In the genomic region with DNA sequence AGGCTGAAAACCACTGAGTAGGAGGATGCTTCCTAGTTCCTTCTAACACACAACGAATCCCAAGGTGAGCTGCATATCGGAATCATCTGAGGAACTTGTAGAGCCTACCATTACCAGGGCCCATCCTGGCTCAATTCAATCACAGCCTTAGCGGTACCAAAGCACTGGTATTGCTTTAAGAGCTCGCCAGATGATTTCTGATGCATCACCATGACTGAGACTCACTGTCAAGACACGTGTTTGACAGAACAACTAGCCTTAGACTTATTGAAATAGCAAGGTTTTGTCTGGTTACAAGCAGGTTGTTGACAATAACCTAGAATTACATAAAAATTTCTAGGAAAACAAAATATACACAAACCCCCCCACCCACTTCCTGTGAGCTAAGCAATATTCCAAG, we compare ENCODE assay signal across 19 cellular contexts.
A peak's percentile ranks its signal among the peaks of the same experiment; 100 is the strongest.
DNase-seq lines count a peak whose midpoint lies in the region; ATAC-seq and TF ChIP-seq lines count a peak whose summit lies in the region.
"Had no signal": no experiment of that assay in that cellular context is flagged by ENCODE, and none has a peak within 500 bp of the region (broad histone marks: within the 10 kb centered on the region; RNA-seq: fewer than 3 reads in every experiment).

No MANE protein-coding gene starts in this region.

- peak overlapping the region; percentile 54 for H3K27ac Mint-ChIP-seq in stimulated activated naive CD8-positive, alpha-beta T cell treated with anti-CD3 and anti-CD28 coated beads, Interleukin-15, Interleukin-2, amounts not matched to agents 100 ng/mL and 50 ng/mL, for 24 hours
- H3K27ac Mint-ChIP-seq in effector memory CD8-positive, alpha-beta T cell: peak overlapping the region in 1 of 2 donors; percentile 88
- peak overlapping the region in 1 of 2 donors; percentile 13 for H3K27ac Mint-ChIP-seq in stimulated activated naive CD8-positive, alpha-beta T cell treated with anti-CD3 and anti-CD28 coated beads, Interleukin-15, amount 100 ng/mL, for 72 hours
- H3K27ac Mint-ChIP-seq: activated naive CD4-positive, alpha-beta T cell treated with anti-CD3 and anti-CD28 coated beads, Interleukin-2, amount 10 ng/mL, durations not matched to agents 7 days and 5 days; HFFc6; T-helper 2 cell treated with Interferon-gamma antibody and Interleukin-4, amounts not matched to agents 5 μg/mL and 100 μg/mL, for 36 hours had no signal

- no peak for TF ChIP-seq CTCF in OCI-LY3 (IDR thresholded peaks at IDR 0.05; ENCODE audit: low read depth, low read length)
- TF ChIP-seq CTCF in lower leg skin (IDR thresholded peaks at IDR 0.05): no peak

- H3K27me3 Mint-ChIP-seq in stimulated activated naive CD8-positive, alpha-beta T cell treated with anti-CD3 and anti-CD28 coated beads, Interleukin-15, Interleukin-2, amounts not matched to agents 100 ng/mL and 50 ng/mL, for 24 hours: no peaks in the 10 kb centered on the region
- no peaks in the 10 kb centered on the region for H3K27me3 Mint-ChIP-seq in effector memory CD8-positive, alpha-beta T cell
- no peaks in the 10 kb centered on the region for H3K27me3 Mint-ChIP-seq in stimulated activated naive CD8-positive, alpha-beta T cell treated with anti-CD3 and anti-CD28 coated beads, Interleukin-15, amount 100 ng/mL, for 72 hours
- H3K27me3 Mint-ChIP-seq: activated naive CD4-positive, alpha-beta T cell treated with anti-CD3 and anti-CD28 coated beads, Interleukin-2, amount 10 ng/mL, durations not matched to agents 7 days and 5 days had no signal

- H3K4me1 Mint-ChIP-seq in stimulated activated naive CD8-positive, alpha-beta T cell treated with anti-CD3 and anti-CD28 coated beads, Interleukin-15, Interleukin-2, amounts not matched to agents 100 ng/mL and 50 ng/mL, for 24 hours (ENCODE audit: low read depth): peaks cover 91% of the 10 kb centered on the region
- H3K4me1 Mint-ChIP-seq in effector memory CD8-positive, alpha-beta T cell (ENCODE audit: low read depth in 2 of 2): peaks cover 50 to 72% of the 10 kb centered on the region in 2 donors
- H3K4me1 Mint-ChIP-seq in stimulated activated naive CD8-positive, alpha-beta T cell treated with anti-CD3 and anti-CD28 coated beads, Interleukin-15, amount 100 ng/mL, for 72 hours: peaks cover 89% of the 10 kb centered on the region

- peak overlapping the region; percentile 80 for H3K27ac ChIP-seq in OCI-LY3 (ENCODE audit: low read length)
- H3K27ac ChIP-seq: dorsolateral prefrontal cortex, esophagus squamous epithelium, parathyroid adenoma had no signal

- TF ChIP-seq POLR2A in lower leg skin (IDR thresholded peaks at IDR 0.05): no peak

- no peaks in the 10 kb centered on the region for H3K36me3 ChIP-seq in OCI-LY3 (replicated peaks; ENCODE audit: low read depth, low read length)
- H3K36me3 ChIP-seq: esophagus squamous epithelium had no signal

- H2AFZ ChIP-seq in OCI-LY3 (ENCODE audit: low read depth, low read length): no peak overlapping the region
- H2AFZ ChIP-seq: parathyroid adenoma had no signal

- no peaks in the 10 kb centered on the region for H3K9me3 ChIP-seq in OCI-LY3 (ENCODE audit: insufficient read depth, low read length)
- H3K9me3 ChIP-seq: esophagus squamous epithelium had no signal

- H3K9me3 Mint-ChIP-seq in stimulated activated naive CD8-positive, alpha-beta T cell treated with anti-CD3 and anti-CD28 coated beads, Interleukin-15, Interleukin-2, amounts not matched to agents 100 ng/mL and 50 ng/mL, for 24 hours: peaks cover 5% of the 10 kb centered on the region
- H3K9me3 Mint-ChIP-seq in effector memory CD8-positive, alpha-beta T cell: no peaks in the 10 kb centered on the region
- H3K9me3 Mint-ChIP-seq in stimulated activated naive CD8-positive, alpha-beta T cell treated with anti-CD3 and anti-CD28 coated beads, Interleukin-15, amount 100 ng/mL, for 72 hours: peaks cover 0 to 4% of the 10 kb centered on the region in 2 donors
- H3K9me3 Mint-ChIP-seq: activated naive CD4-positive, alpha-beta T cell treated with anti-CD3 and anti-CD28 coated beads, Interleukin-2, amount 10 ng/mL, durations not matched to agents 7 days and 5 days; HFFc6 had no signal

- H3K36me3 Mint-ChIP-seq in stimulated activated naive CD8-positive, alpha-beta T cell treated with anti-CD3 and anti-CD28 coated beads, Interleukin-15, Interleukin-2, amounts not matched to agents 100 ng/mL and 50 ng/mL, for 24 hours (ENCODE audit: low read depth): peaks cover 70% of the 10 kb centered on the region
- peaks cover 6% of the 10 kb centered on the region for H3K36me3 Mint-ChIP-seq in effector memory CD8-positive, alpha-beta T cell (ENCODE audit: insufficient read depth)

- H3K27me3 ChIP-seq in OCI-LY3 (ENCODE audit: low read depth, low read length): no peaks in the 10 kb centered on the region
- H3K27me3 ChIP-seq: dorsolateral prefrontal cortex, esophagus squamous epithelium had no signal

- DNase-seq in stimulated activated naive CD8-positive, alpha-beta T cell treated with anti-CD3 and anti-CD28 coated beads, Interleukin-15, Interleukin-2, amounts not matched to agents 100 U/mL and 50 U/mL, for 24 hours: no peak
- DNase-seq in effector memory CD8-positive, alpha-beta T cell: no peak
- no peak for DNase-seq in stimulated activated naive CD8-positive, alpha-beta T cell treated with anti-CD3 and anti-CD28 coated beads, Interleukin-15, amount 100 ng/mL, for 72 hours
- DNase-seq in DMS114 treated with DMSO at 0.1 percent for 48 hours (lab: John Stamatoyannopoulos, UW; ENCODE audit: unreplicated experiment): no peak
- no peak for DNase-seq in lower leg skin (ENCODE audit: low spot score in 2 of 2)
- no peak for DNase-seq in epidermal melanocyte (ENCODE audit: insufficient read length, low spot score)
- DNase-seq: activated naive CD4-positive, alpha-beta T cell treated with anti-CD3 and anti-CD28 coated beads, Interleukin-2, amount 10 ng/mL, durations not matched to agents 7 days and 5 days; dorsolateral prefrontal cortex; esophagus squamous epithelium; HFFc6; Kasumi-1; NCI-H1417; NCI-H526 treated with DMSO at 0.1 percent for 48 hours had no signal

- H3K9ac ChIP-seq in OCI-LY3 (ENCODE audit: low read length): peak overlapping the region; percentile 55
- H3K9ac ChIP-seq: parathyroid adenoma had no signal

- H3K4me3 ChIP-seq in OCI-LY3 (ENCODE audit: low read length) (peak overlapping the region; percentile 55), lower leg skin (ENCODE audit: low read depth, poor library complexity, severe bottlenecking) (no peak overlapping the region)
- H3K4me3 ChIP-seq: dorsolateral prefrontal cortex, esophagus squamous epithelium, lung had no signal

- no peak for ATAC-seq in stimulated activated naive CD8-positive, alpha-beta T cell treated with anti-CD3 and anti-CD28 coated beads, Interleukin-15, Interleukin-2, amounts not matched to agents 100 U/mL and 50 U/mL, for 24 hours
- no peak for ATAC-seq in effector memory CD8-positive, alpha-beta T cell (replicated peaks)
- peak; percentile 39 for ATAC-seq in stimulated activated naive CD8-positive, alpha-beta T cell treated with anti-CD3 and anti-CD28 coated beads, Interleukin-15, amount 100 ng/mL, for 72 hours
- ATAC-seq: sciatic nerve had no signal

- intact Hi-C loops in lower leg skin (cut with DNase I; ENCODE audit: low total_unique reads): loop anchor here (5.0 kb wide), 1 partner anchor 103 kb away; no protein-coding TSS in a partner anchor

- H3K79me2 ChIP-seq in OCI-LY3 (ENCODE audit: low read length): no peaks in the 10 kb centered on the region

- no peaks in the 10 kb centered on the region for H4K20me1 ChIP-seq in OCI-LY3 (ENCODE audit: insufficient read depth, low read length)

- peaks cover 63% of the 10 kb centered on the region for H3K4me1 ChIP-seq in OCI-LY3 (ENCODE audit: low read length)

- no peak overlapping the region for H3K4me3 Mint-ChIP-seq in stimulated activated naive CD8-positive, alpha-beta T cell treated with anti-CD3 and anti-CD28 coated beads, Interleukin-15, Interleukin-2, amounts not matched to agents 100 ng/mL and 50 ng/mL, for 24 hours
- peak overlapping the region; percentile 20 to 25 for H3K4me3 Mint-ChIP-seq in effector memory CD8-positive, alpha-beta T cell
- H3K4me3 Mint-ChIP-seq in stimulated activated naive CD8-positive, alpha-beta T cell treated with anti-CD3 and anti-CD28 coated beads, Interleukin-15, amount 100 ng/mL, for 72 hours: peak overlapping the region; percentile 6 to 60
- H3K4me3 Mint-ChIP-seq: activated naive CD4-positive, alpha-beta T cell treated with anti-CD3 and anti-CD28 coated beads, Interleukin-2, amount 10 ng/mL, durations not matched to agents 7 days and 5 days; HFFc6; T-helper 2 cell treated with Interferon-gamma antibody and Interleukin-4, amounts not matched to agents 5 μg/mL and 100 μg/mL, for 36 hours had no signal

- peak overlapping the region; percentile 89 for H3K4me2 ChIP-seq in OCI-LY3 (ENCODE audit: low read length)

- 67 to 79% methylated on average over 5 of the region's 5 CpGs for WGBS in lower leg skin, 2 donors
